In genomic region chr16:1296688-1297412, GRCh38 we compare ENCODE assay signal across 1 cellular context.
TF ChIP-seq lines count a peak whose summit lies in the region.

No MANE protein-coding gene starts in this region.

TF ChIP-seq in K562, 482 proteins besides CTCF, POLR2A, EP300 and RAD21 (continued from another document and continues in another):
- TF ChIP-seq, protein P1, sequence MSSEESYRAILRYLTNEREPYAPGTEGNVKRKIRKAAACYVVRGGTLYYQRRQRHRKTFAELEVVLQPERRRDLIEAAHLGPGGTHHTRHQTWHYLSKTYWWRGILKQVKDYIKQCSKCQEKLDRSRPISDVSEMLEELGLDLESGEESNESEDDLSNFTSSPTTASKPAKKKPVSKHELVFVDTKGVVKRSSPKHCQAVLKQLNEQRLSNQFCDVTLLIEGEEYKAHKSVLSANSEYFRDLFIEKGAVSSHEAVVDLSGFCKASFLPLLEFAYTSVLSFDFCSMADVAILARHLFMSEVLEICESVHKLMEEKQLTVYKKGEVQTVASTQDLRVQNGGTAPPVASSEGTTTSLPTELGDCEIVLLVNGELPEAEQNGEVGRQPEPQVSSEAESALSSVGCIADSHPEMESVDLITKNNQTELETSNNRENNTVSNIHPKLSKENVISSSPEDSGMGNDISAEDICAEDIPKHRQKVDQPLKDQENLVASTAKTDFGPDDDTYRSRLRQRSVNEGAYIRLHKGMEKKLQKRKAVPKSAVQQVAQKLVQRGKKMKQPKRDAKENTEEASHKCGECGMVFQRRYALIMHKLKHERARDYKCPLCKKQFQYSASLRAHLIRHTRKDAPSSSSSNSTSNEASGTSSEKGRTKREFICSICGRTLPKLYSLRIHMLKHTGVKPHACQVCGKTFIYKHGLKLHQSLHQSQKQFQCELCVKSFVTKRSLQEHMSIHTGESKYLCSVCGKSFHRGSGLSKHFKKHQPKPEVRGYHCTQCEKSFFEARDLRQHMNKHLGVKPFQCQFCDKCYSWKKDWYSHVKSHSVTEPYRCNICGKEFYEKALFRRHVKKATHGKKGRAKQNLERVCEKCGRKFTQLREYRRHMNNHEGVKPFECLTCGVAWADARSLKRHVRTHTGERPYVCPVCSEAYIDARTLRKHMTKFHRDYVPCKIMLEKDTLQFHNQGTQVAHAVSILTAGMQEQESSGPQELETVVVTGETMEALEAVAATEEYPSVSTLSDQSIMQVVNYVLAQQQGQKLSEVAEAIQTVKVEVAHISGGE (CRISPR knock-in tag; IDR thresholded peaks at IDR 0.05), result peak in 1 of 3 experiments; percentile 38; a peak in 1 of 6 replicates
- TF ChIP-seq, protein P2, sequence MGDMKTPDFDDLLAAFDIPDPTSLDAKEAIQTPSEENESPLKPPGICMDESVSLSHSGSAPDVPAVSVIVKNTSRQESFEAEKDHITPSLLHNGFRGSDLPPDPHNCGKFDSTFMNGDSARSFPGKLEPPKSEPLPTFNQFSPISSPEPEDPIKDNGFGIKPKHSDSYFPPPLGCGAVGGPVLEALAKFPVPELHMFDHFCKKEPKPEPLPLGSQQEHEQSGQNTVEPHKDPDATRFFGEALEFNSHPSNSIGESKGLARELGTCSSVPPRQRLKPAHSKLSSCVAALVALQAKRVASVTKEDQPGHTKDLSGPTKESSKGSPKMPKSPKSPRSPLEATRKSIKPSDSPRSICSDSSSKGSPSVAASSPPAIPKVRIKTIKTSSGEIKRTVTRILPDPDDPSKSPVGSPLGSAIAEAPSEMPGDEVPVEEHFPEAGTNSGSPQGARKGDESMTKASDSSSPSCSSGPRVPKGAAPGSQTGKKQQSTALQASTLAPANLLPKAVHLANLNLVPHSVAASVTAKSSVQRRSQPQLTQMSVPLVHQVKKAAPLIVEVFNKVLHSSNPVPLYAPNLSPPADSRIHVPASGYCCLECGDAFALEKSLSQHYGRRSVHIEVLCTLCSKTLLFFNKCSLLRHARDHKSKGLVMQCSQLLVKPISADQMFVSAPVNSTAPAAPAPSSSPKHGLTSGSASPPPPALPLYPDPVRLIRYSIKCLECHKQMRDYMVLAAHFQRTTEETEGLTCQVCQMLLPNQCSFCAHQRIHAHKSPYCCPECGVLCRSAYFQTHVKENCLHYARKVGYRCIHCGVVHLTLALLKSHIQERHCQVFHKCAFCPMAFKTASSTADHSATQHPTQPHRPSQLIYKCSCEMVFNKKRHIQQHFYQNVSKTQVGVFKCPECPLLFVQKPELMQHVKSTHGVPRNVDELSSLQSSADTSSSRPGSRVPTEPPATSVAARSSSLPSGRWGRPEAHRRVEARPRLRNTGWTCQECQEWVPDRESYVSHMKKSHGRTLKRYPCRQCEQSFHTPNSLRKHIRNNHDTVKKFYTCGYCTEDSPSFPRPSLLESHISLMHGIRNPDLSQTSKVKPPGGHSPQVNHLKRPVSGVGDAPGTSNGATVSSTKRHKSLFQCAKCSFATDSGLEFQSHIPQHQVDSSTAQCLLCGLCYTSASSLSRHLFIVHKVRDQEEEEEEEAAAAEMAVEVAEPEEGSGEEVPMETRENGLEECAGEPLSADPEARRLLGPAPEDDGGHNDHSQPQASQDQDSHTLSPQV (IDR thresholded peaks at IDR 0.05), result peak; percentile 64; the same call in 1 of the 2 replicates
- TF ChIP-seq ZNF785 (CRISPR knock-in tag; IDR thresholded peaks at IDR 0.05) (no peak), KDM1A (IDR thresholded peaks at IDR 0.05) (peak in 1 of 2 experiments; percentile 23; a peak in 1 of 4 replicates), JUN (IDR thresholded peaks at IDR 0.05; ENCODE audit: borderline replicate concordance, low read depth, low read length) (peak; percentile 98), JUN (CRISPR knock-in tag; IDR thresholded peaks at IDR 0.05; ENCODE audit: borderline replicate concordance) (no peak), HDAC6 (IDR thresholded peaks at IDR 0.05; ENCODE audit: low read depth, low read length) (no peak), RBM15 (IDR thresholded peaks at IDR 0.05; ENCODE audit: insufficient read depth, low read length) (no peak), ZNF444 (CRISPR knock-in tag; IDR thresholded peaks at IDR 0.05) (no peak), ZFPM2 (CRISPR knock-in tag; IDR thresholded peaks at IDR 0.05) (no peak), ZNF174 (CRISPR knock-in tag; IDR thresholded peaks at IDR 0.05) (no peak), SMARCC2 (IDR thresholded peaks at IDR 0.05; ENCODE audit: low read depth) (peak; percentile 77; the same call in 1 of the 2 replicates), ZNF23 (CRISPR knock-in tag; IDR thresholded peaks at IDR 0.05) (no peak), ELK3 (CRISPR knock-in tag; IDR thresholded peaks at IDR 0.05) (no peak), ID3 (CRISPR knock-in tag; IDR thresholded peaks at IDR 0.05) (no peak), ID3 (tag; IDR thresholded peaks at IDR 0.05) (peak; percentile 68; the same call in 1 of the 2 replicates), ZNF395 (CRISPR knock-in tag; IDR thresholded peaks at IDR 0.05) (peak; percentile 91), MTA3 (IDR thresholded peaks at IDR 0.05; ENCODE audit: borderline replicate concordance) (peak; percentile 85), MEF2D (tag; conservative IDR thresholded peaks at IDR 0.05; ENCODE audit: low read depth) (peak; percentile 86), DMBX1 (CRISPR knock-in tag; IDR thresholded peaks at IDR 0.05; ENCODE audit: borderline replicate concordance) (peak; percentile 56; the same call in 1 of the 2 replicates), TEAD4 (IDR thresholded peaks at IDR 0.05; ENCODE audit: low read length) (no peak), TEAD4 (CRISPR knock-in tag; IDR thresholded peaks at IDR 0.05; ENCODE audit: borderline replicate concordance) (no peak), HMG20A (CRISPR knock-in tag; conservative IDR thresholded peaks at IDR 0.05) (no peak), EP400 (IDR thresholded peaks at IDR 0.05) (peak; percentile 69), ZNF431 (CRISPR knock-in tag; IDR thresholded peaks at IDR 0.05) (no peak), HDAC1 (IDR thresholded peaks at IDR 0.05) (peak in 1 of 2 experiments; percentile 84; a peak in 2 of 4 replicates), TRIM24 (IDR thresholded peaks at IDR 0.05) (peak; percentile 53 to 89; a peak in 3 of 4 replicates), HNRNPK (IDR thresholded peaks at IDR 0.05; ENCODE audit: low read depth, low read length, poor library complexity, severe bottlenecking) (no peak), ATF1 (CRISPR knock-in tag; IDR thresholded peaks at IDR 0.05) (no peak), ATF1 (tag; IDR thresholded peaks at IDR 0.05) (peak; percentile 37), EWSR1 (IDR thresholded peaks at IDR 0.05; ENCODE audit: borderline replicate concordance, low read depth, partially characterized antibody) (no peak), MAFG (tag; conservative IDR thresholded peaks at IDR 0.05) (peak; percentile 45; the same call in 1 of the 2 replicates), CBFA2T2 (conservative IDR thresholded peaks at IDR 0.05) (peak; percentile 57; the same call in 1 of the 2 replicates), NFRKB (IDR thresholded peaks at IDR 0.05; ENCODE audit: low read depth) (peak; percentile 40; the same call in 1 of the 2 replicates), ZNF561 (CRISPR knock-in tag; conservative IDR thresholded peaks at IDR 0.05) (no peak), MYBL2 (IDR thresholded peaks at IDR 0.05; ENCODE audit: low read depth) (peak; percentile 74), MYBL2 (CRISPR knock-in tag; IDR thresholded peaks at IDR 0.05; ENCODE audit: borderline replicate concordance) (no peak), SMARCE1 (IDR thresholded peaks at IDR 0.05) (peak; percentile 96), NR2C2 (CRISPR knock-in tag; IDR thresholded peaks at IDR 0.05) (no peak), NR2C2 (tag; IDR thresholded peaks at IDR 0.05) (peak; percentile 50), NR2C1 (IDR thresholded peaks at IDR 0.05) (no peak), NR2C1 (tag; IDR thresholded peaks at IDR 0.05) (peak; percentile 37; the same call in 1 of the 2 replicates), CBFB (CRISPR knock-in tag; IDR thresholded peaks at IDR 0.05) (no peak), ZNF766 (CRISPR knock-in tag; conservative IDR thresholded peaks at IDR 0.05) (peak; percentile 62; the same call in 1 of the 2 replicates), RAD51 (IDR thresholded peaks at IDR 0.05; ENCODE audit: borderline replicate concordance, low read depth) (peak; percentile 57), BHLHE40 (IDR thresholded peaks at IDR 0.05; ENCODE audit: low read length) (peak; percentile 77), FOXA1 (IDR thresholded peaks at IDR 0.05; ENCODE audit: borderline replicate concordance) (no peak), GATA2 (CRISPR knock-in tag; IDR thresholded peaks at IDR 0.05) (peak; percentile 64), ZZZ3 (IDR thresholded peaks at IDR 0.05) (no peak), FOXK2 (conservative IDR thresholded peaks at IDR 0.05 in 1 of 2, IDR thresholded peaks at IDR 0.05 in 1 of 2; ENCODE audit: low read depth in 2 of 2) (peak; percentile 93 to 98), SMARCA4 (IDR thresholded peaks at IDR 0.05) (peak; percentile 92), HDAC2 (IDR thresholded peaks at IDR 0.05) (peak; percentile 56; the same call in 1 of the 2 replicates), CHCHD3 (CRISPR knock-in tag; IDR thresholded peaks at IDR 0.05) (no peak), E2F1 (CRISPR knock-in tag; IDR thresholded peaks at IDR 0.05) (no peak)
- TF ChIP-seq, protein P3, sequence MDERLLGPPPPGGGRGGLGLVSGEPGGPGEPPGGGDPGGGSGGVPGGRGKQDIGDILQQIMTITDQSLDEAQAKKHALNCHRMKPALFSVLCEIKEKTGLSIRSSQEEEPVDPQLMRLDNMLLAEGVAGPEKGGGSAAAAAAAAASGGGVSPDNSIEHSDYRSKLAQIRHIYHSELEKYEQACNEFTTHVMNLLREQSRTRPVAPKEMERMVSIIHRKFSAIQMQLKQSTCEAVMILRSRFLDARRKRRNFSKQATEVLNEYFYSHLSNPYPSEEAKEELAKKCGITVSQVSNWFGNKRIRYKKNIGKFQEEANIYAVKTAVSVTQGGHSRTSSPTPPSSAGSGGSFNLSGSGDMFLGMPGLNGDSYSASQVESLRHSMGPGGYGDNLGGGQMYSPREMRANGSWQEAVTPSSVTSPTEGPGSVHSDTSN (CRISPR knock-in tag; IDR thresholded peaks at IDR 0.05; ENCODE audit: low read depth), result no peak
- TF ChIP-seq, protein P3 (tag; conservative IDR thresholded peaks at IDR 0.05; ENCODE audit: low read depth), result 0 out of 2 replicates have a peak, but pooled peaks have one; percentile 15
- TF ChIP-seq, protein P4, sequence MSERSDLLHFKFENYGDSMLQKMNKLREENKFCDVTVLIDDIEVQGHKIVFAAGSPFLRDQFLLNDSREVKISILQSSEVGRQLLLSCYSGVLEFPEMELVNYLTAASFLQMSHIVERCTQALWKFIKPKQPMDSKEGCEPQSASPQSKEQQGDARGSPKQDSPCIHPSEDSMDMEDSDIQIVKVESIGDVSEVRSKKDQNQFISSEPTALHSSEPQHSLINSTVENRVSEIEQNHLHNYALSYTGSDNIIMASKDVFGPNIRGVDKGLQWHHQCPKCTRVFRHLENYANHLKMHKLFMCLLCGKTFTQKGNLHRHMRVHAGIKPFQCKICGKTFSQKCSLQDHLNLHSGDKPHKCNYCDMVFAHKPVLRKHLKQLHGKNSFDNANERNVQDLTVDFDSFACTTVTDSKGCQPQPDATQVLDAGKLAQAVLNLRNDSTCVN (CRISPR knock-in tag; IDR thresholded peaks at IDR 0.05), result peak; percentile 38; the same call in 1 of the 2 replicates
- TF ChIP-seq, protein P5, sequence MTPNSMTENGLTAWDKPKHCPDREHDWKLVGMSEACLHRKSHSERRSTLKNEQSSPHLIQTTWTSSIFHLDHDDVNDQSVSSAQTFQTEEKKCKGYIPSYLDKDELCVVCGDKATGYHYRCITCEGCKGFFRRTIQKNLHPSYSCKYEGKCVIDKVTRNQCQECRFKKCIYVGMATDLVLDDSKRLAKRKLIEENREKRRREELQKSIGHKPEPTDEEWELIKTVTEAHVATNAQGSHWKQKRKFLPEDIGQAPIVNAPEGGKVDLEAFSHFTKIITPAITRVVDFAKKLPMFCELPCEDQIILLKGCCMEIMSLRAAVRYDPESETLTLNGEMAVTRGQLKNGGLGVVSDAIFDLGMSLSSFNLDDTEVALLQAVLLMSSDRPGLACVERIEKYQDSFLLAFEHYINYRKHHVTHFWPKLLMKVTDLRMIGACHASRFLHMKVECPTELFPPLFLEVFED (CRISPR knock-in tag; conservative IDR thresholded peaks at IDR 0.05), result 0 out of 2 replicates have a peak, but pooled peaks have one; percentile 47
